In the genomic region with DNA sequence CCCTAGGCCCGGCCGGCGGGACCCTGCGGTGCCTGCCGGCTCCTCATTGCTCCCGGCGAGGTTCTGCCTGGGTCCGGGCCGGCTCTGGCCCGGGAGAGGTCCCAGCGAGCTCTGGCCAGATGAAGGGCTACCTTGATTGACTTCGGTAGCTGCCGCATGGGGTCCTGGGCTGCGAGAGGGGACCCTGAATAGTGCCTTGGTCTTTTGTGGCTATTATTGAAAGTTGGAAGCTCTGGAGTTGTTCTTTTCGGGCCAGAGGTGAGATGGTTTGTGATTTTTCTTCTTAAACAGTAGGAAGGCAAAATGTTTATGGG, we compare ENCODE assay signal across 8 cellular contexts. TPM values are rescaled to one million over a fixed set of nuclear protein-coding genes. Genes with fewer than 3 reads are reported as not detected.
A peak's percentile ranks its signal among the peaks of the same experiment; 100 is the strongest.
DNase-seq lines count a peak whose midpoint lies in the region; ATAC-seq and TF ChIP-seq lines count a peak whose summit lies in the region.

No MANE protein-coding gene starts in this region.

- ATAC-seq in GM19328 (IDR thresholded peaks at IDR 0.05; ENCODE audit: unreplicated experiment) = no peak
- no peak for ATAC-seq in GM21423 (IDR thresholded peaks at IDR 0.05; ENCODE audit: unreplicated experiment)
- no peak for ATAC-seq in HG02884 (IDR thresholded peaks at IDR 0.05; ENCODE audit: unreplicated experiment)

- H3K4me3 ChIP-seq in AG04450 (ENCODE audit: low read depth, low read length) (peak overlapping the region; percentile 85), choroid plexus epithelial cell (ENCODE audit: low read depth, low read length) (peak overlapping the region; percentile 96), muscle layer of duodenum (ENCODE audit: low read depth in 1 of 2, low read length in 2 of 2) (peak overlapping the region; percentile 91 to 99)

- H3K27ac Mint-ChIP-seq in IgD-negative memory B cell = peak overlapping the region; percentile 83 to 90 (median 88)

- peak overlapping the region; percentile 84 to 95 (median 90) for H3K4me3 Mint-ChIP-seq in IgD-negative memory B cell

- H3K27ac ChIP-seq in AG04450 (ENCODE audit: low read depth, low read length) = peak overlapping the region; percentile 22
- H3K27ac ChIP-seq in muscle layer of duodenum (ENCODE audit: low read length) = peak overlapping the region; percentile 91

- no peaks in the 10 kb centered on the region for H3K9me3 Mint-ChIP-seq in IgD-negative memory B cell

- CTCF ChIA-PET in AG04450 (lab: Charles Lee) = no interaction called here

- no peak for TF ChIP-seq CTCF in AG04450 (IDR thresholded peaks at IDR 0.05; ENCODE audit: low read depth, low read length)
- no peak for TF ChIP-seq CTCF in choroid plexus epithelial cell (conservative IDR thresholded peaks at IDR 0.05; ENCODE audit: low read depth, low read length)

- POLR2A ChIA-PET in AG04450 (lab: Yijun Ruan, JAX) = no interaction called here

- H3K4me1 ChIP-seq in muscle layer of duodenum (ENCODE audit: control insufficient read depth in 1 of 2, insufficient read depth in 2 of 2, low read length in 2 of 2) = peaks cover 14 to 38% of the 10 kb centered on the region in 2 donors

- H3K27me3 ChIP-seq in AG04450 (ENCODE audit: control insufficient read depth, insufficient read depth, low read length) (no peaks in the 10 kb centered on the region), muscle layer of duodenum (ENCODE audit: low read depth, low read length) (no peaks in the 10 kb centered on the region)

- DNase-seq in AG04450 (ENCODE audit: low read depth, low spot score) (no peak), choroid plexus epithelial cell (ENCODE audit: low read depth) (peak; percentile 7), medulla oblongata (ENCODE audit: extremely low spot score) (no peak)

- no peaks in the 10 kb centered on the region; the same call in 1 of the 2 replicates for H3K9me3 ChIP-seq in AG04450 (ENCODE audit: control insufficient read depth, insufficient read depth, low read length)
- H3K9me3 ChIP-seq in muscle layer of duodenum (ENCODE audit: control insufficient read depth in 1 of 2, low read length in 2 of 2) = no peaks in the 10 kb centered on the region

- peaks cover 0 to 14% of the 10 kb centered on the region in 2 donors for H3K36me3 ChIP-seq in muscle layer of duodenum (ENCODE audit: control insufficient read depth in 1 of 2, insufficient read depth in 2 of 2, low read length in 2 of 2)

- H3K36me3 Mint-ChIP-seq in IgD-negative memory B cell = peaks cover under 1% of the 10 kb centered on the region

- H3K4me1 Mint-ChIP-seq in IgD-negative memory B cell = peaks cover 9 to 25% (median 15%) of the 10 kb centered on the region in 3 donors

- H3K27me3 Mint-ChIP-seq in IgD-negative memory B cell = no peaks in the 10 kb centered on the region

RNA-seq across cellular contexts. Expression of gene NAA35, which starts 0.6 kb away (rescaled TPM):
- polyA plus RNA-seq in AG04450 (2011; rRNA removed) = 19.0 and 25.2 TPM in 2 replicates
- polyA minus RNA-seq in AG04450 (2011; rRNA and poly(A)+ RNA removed) = 11.4 and 18.8 TPM in 2 replicates
- polyA plus RNA-seq in IgD-negative memory B cell = 12.6 TPM
